In genomic region chr11:76380977-76381719, GRCh38 we compare ENCODE assay signal across 2 cellular contexts.
TF ChIP-seq lines count a peak whose summit lies in the region.

Gene GVQW3 (plus strand): TSS chr11:76381323. CDS start chr11:76381829, 506 bp downstream.
Gene THAP12 (minus strand): TSS chr11:76381132. CDS start chr11:76380836, 296 bp downstream.

TF ChIP-seq in A549, 52 proteins besides CTCF, POLR2A, EP300 and RAD21:
- TF ChIP-seq, protein P1, sequence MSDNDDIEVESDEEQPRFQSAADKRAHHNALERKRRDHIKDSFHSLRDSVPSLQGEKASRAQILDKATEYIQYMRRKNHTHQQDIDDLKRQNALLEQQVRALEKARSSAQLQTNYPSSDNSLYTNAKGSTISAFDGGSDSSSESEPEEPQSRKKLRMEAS (IDR thresholded peaks at IDR 0.05), result peak; percentile 70; the same call in 1 of the 2 replicates
- TF ChIP-seq JUN (IDR thresholded peaks at IDR 0.05) (peak in 1 of 2 experiments; percentile 85; a peak in 2 of 5 replicates), TFCP2L1 (CRISPR knock-in tag; IDR thresholded peaks at IDR 0.05) (no peak), ZSCAN20 (CRISPR knock-in tag; IDR thresholded peaks at IDR 0.05) (no peak), MAFK (IDR thresholded peaks at IDR 0.05; ENCODE audit: partially characterized antibody) (peak; percentile 83), PHF8 (IDR thresholded peaks at IDR 0.05; ENCODE audit: borderline replicate concordance, low read depth) (peak; percentile 40; the same call in 1 of the 2 replicates), GATA3 (IDR thresholded peaks at IDR 0.05; ENCODE audit: borderline replicate concordance) (no peak), NFE2L2 (conservative IDR thresholded peaks at IDR 0.05; ENCODE audit: low read length) (no peak), MAZ (IDR thresholded peaks at IDR 0.05; ENCODE audit: borderline replicate concordance, low read depth, low read length) (peak; percentile 93), POLR2AphosphoS2 (conservative IDR thresholded peaks at IDR 0.05; ENCODE audit: low read length) (no peak), HEYL (CRISPR knock-in tag; IDR thresholded peaks at IDR 0.05) (no peak), MYC (IDR thresholded peaks at IDR 0.05; ENCODE audit: borderline replicate concordance, low read length) (peak; percentile 64)
- TF ChIP-seq, protein P2, sequence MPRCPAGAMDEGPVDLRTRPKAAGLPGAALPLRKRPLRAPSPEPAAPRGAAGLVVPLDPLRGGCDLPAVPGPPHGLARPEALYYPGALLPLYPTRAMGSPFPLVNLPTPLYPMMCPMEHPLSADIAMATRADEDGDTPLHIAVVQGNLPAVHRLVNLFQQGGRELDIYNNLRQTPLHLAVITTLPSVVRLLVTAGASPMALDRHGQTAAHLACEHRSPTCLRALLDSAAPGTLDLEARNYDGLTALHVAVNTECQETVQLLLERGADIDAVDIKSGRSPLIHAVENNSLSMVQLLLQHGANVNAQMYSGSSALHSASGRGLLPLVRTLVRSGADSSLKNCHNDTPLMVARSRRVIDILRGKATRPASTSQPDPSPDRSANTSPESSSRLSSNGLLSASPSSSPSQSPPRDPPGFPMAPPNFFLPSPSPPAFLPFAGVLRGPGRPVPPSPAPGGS (IDR thresholded peaks at IDR 0.05), result peak; percentile 78; the same call in 2 of the 3 replicates
- TF ChIP-seq, protein P3, sequence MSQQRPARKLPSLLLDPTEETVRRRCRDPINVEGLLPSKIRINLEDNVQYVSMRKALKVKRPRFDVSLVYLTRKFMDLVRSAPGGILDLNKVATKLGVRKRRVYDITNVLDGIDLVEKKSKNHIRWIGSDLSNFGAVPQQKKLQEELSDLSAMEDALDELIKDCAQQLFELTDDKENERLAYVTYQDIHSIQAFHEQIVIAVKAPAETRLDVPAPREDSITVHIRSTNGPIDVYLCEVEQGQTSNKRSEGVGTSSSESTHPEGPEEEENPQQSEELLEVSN (IDR thresholded peaks at IDR 0.05; ENCODE audit: borderline replicate concordance, low read depth), result peak; percentile 71

TF ChIP-seq in K562, 482 proteins besides CTCF, POLR2A, EP300 and RAD21 (continues in another document):
- TF ChIP-seq CREBBP (IDR thresholded peaks at IDR 0.05; ENCODE audit: low read depth, low read length) (no peak), CREM (IDR thresholded peaks at IDR 0.05; ENCODE audit: low read depth) (peak; percentile 80), CHCHD3 (CRISPR knock-in tag; IDR thresholded peaks at IDR 0.05) (no peak), BRF2 (IDR thresholded peaks at IDR 0.05; ENCODE audit: borderline replicate concordance, insufficient read depth, insufficient read length) (no peak), SMARCA5 (IDR thresholded peaks at IDR 0.05) (no peak), HNRNPL (IDR thresholded peaks at IDR 0.05; ENCODE audit: low read depth, low read length) (no peak), CTBP1 (IDR thresholded peaks at IDR 0.05; ENCODE audit: borderline replicate concordance) (peak; percentile 94), FOS (IDR thresholded peaks at IDR 0.05; ENCODE audit: extremely low read depth, insufficient read length) (no peak), MCM3 (IDR thresholded peaks at IDR 0.05) (no peak), ZNF699 (CRISPR knock-in tag; IDR thresholded peaks at IDR 0.05; ENCODE audit: insufficient replicate concordance) (no peak), RUNX1 (IDR thresholded peaks at IDR 0.05; ENCODE audit: low read depth) (no peak), RBFOX2 (IDR thresholded peaks at IDR 0.05; ENCODE audit: low read depth, low read length) (peak; percentile 76), RBM22 (IDR thresholded peaks at IDR 0.05; ENCODE audit: low read depth, low read length, poor library complexity, severe bottlenecking) (no peak), BCOR (IDR thresholded peaks at IDR 0.05) (no peak), ZBTB12 (CRISPR knock-in tag; IDR thresholded peaks at IDR 0.05) (no peak), EWSR1 (IDR thresholded peaks at IDR 0.05; ENCODE audit: borderline replicate concordance, low read depth, partially characterized antibody) (no peak), CBX8 (IDR thresholded peaks at IDR 0.05; ENCODE audit: borderline replicate concordance, extremely low read depth, low read depth, low read length, poor library complexity, severe bottlenecking) (no peak), SAP30 (IDR thresholded peaks at IDR 0.05; ENCODE audit: borderline replicate concordance, insufficient read depth, low read depth, low read length, poor library complexity, severe bottlenecking) (peak; percentile 66), RFX1 (IDR thresholded peaks at IDR 0.05) (peak; percentile 59; the same call in 1 of the 2 replicates), USF1 (CRISPR knock-in tag; IDR thresholded peaks at IDR 0.05) (no peak), GABPB2 (CRISPR knock-in tag; conservative IDR thresholded peaks at IDR 0.05) (no peak), ZNF280B (CRISPR knock-in tag; IDR thresholded peaks at IDR 0.05) (no peak), FUS (optimal IDR thresholded peaks at IDR 0.05; ENCODE audit: low read depth, low read length) (no peak), ZBTB49 (CRISPR knock-in tag; IDR thresholded peaks at IDR 0.05; ENCODE audit: borderline replicate concordance) (no peak), RBM15 (IDR thresholded peaks at IDR 0.05; ENCODE audit: insufficient read depth, low read length) (no peak), KAT7 (CRISPR knock-in tag; IDR thresholded peaks at IDR 0.05; ENCODE audit: borderline replicate concordance) (peak; percentile 48; the same call in 1 of the 2 replicates), EHMT2 (IDR thresholded peaks at IDR 0.05) (no peak)
- TF ChIP-seq, protein P4, sequence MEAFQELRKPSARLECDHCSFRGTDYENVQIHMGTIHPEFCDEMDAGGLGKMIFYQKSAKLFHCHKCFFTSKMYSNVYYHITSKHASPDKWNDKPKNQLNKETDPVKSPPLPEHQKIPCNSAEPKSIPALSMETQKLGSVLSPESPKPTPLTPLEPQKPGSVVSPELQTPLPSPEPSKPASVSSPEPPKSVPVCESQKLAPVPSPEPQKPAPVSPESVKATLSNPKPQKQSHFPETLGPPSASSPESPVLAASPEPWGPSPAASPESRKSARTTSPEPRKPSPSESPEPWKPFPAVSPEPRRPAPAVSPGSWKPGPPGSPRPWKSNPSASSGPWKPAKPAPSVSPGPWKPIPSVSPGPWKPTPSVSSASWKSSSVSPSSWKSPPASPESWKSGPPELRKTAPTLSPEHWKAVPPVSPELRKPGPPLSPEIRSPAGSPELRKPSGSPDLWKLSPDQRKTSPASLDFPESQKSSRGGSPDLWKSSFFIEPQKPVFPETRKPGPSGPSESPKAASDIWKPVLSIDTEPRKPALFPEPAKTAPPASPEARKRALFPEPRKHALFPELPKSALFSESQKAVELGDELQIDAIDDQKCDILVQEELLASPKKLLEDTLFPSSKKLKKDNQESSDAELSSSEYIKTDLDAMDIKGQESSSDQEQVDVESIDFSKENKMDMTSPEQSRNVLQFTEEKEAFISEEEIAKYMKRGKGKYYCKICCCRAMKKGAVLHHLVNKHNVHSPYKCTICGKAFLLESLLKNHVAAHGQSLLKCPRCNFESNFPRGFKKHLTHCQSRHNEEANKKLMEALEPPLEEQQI (IDR thresholded peaks at IDR 0.05), result no peak
- TF ChIP-seq, protein P5, sequence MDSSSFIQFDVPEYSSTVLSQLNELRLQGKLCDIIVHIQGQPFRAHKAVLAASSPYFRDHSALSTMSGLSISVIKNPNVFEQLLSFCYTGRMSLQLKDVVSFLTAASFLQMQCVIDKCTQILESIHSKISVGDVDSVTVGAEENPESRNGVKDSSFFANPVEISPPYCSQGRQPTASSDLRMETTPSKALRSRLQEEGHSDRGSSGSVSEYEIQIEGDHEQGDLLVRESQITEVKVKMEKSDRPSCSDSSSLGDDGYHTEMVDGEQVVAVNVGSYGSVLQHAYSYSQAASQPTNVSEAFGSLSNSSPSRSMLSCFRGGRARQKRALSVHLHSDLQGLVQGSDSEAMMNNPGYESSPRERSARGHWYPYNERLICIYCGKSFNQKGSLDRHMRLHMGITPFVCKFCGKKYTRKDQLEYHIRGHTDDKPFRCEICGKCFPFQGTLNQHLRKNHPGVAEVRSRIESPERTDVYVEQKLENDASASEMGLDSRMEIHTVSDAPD (CRISPR knock-in tag; IDR thresholded peaks at IDR 0.05), result no peak
- TF ChIP-seq, protein P6, sequence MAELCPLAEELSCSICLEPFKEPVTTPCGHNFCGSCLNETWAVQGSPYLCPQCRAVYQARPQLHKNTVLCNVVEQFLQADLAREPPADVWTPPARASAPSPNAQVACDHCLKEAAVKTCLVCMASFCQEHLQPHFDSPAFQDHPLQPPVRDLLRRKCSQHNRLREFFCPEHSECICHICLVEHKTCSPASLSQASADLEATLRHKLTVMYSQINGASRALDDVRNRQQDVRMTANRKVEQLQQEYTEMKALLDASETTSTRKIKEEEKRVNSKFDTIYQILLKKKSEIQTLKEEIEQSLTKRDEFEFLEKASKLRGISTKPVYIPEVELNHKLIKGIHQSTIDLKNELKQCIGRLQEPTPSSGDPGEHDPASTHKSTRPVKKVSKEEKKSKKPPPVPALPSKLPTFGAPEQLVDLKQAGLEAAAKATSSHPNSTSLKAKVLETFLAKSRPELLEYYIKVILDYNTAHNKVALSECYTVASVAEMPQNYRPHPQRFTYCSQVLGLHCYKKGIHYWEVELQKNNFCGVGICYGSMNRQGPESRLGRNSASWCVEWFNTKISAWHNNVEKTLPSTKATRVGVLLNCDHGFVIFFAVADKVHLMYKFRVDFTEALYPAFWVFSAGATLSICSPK (IDR thresholded peaks at IDR 0.05; ENCODE audit: borderline replicate concordance), result peak; percentile 46; the same call in 1 of the 2 replicates
- TF ChIP-seq, protein P7, sequence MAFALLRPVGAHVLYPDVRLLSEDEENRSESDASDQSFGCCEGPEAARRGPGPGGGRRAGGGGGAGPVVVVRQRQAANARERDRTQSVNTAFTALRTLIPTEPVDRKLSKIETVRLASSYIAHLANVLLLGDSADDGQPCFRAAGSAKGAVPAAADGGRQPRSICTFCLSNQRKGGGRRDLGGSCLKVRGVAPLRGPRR (CRISPR knock-in tag; IDR thresholded peaks at IDR 0.05), result no peak
- TF ChIP-seq, protein P8, sequence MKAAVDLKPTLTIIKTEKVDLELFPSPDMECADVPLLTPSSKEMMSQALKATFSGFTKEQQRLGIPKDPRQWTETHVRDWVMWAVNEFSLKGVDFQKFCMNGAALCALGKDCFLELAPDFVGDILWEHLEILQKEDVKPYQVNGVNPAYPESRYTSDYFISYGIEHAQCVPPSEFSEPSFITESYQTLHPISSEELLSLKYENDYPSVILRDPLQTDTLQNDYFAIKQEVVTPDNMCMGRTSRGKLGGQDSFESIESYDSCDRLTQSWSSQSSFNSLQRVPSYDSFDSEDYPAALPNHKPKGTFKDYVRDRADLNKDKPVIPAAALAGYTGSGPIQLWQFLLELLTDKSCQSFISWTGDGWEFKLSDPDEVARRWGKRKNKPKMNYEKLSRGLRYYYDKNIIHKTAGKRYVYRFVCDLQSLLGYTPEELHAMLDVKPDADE (conservative IDR thresholded peaks at IDR 0.05; ENCODE audit: control insufficient read depth, low read depth, low read length), result no peak; the same call in 1 of the 2 replicates
